Comparison of ENCODE assay signal across 9 cellular contexts in genomic region chr4:6269400-6269650, GRCh38. TPM values are rescaled to one million over a fixed set of nuclear protein-coding genes. Genes with fewer than 3 reads are reported as not detected.
DNase-seq lines count a peak whose midpoint lies in the region; ATAC-seq and TF ChIP-seq lines count a peak whose summit lies in the region.
"Had no signal": no experiment of that assay in that cellular context is flagged by ENCODE, and none has a peak within 500 bp of the region (broad histone marks: within the 10 kb centered on the region; RNA-seq: fewer than 3 reads in every experiment).

No MANE protein-coding gene starts in this region.

- whole genome bisulfite sequencing in body of pancreas, 2 donors: 1 to 10% methylated on average over 2 to 20 of the region's 24 CpGs

- H3K4me1 Mint-ChIP-seq in HFFc6 (ENCODE audit: low read depth): peaks cover 46% of the 10 kb centered on the region

- H3K9me3 ChIP-seq in BE2C (no peaks in the 10 kb centered on the region), body of pancreas (no peaks in the 10 kb centered on the region), muscle layer of colon (ENCODE audit: low read length) (no peaks in the 10 kb centered on the region)
- H3K9me3 ChIP-seq: SJSA1 had no signal

- no peaks in the 10 kb centered on the region for H3K36me3 Mint-ChIP-seq in HFFc6 (ENCODE audit: low read depth)

- intact Hi-C loops in body of pancreas (cut with DNase I): no loop called here

- no peaks in the 10 kb centered on the region for H3K9me3 Mint-ChIP-seq in HFFc6

- peaks cover 20% of the 10 kb centered on the region for H3K4me1 ChIP-seq in BE2C
- H3K4me1 ChIP-seq in body of pancreas: peaks cover 43% of the 10 kb centered on the region
- H3K4me1 ChIP-seq in muscle layer of colon (ENCODE audit: insufficient read depth, low read length): peaks cover 39% of the 10 kb centered on the region

- H3K4me3 ChIP-seq in BE2C (ENCODE audit: low read depth, low read length) (peak overlapping the region; percentile 56), body of pancreas (no peak overlapping the region), muscle layer of colon (ENCODE audit: low read depth in 1 of 2, low read length in 2 of 2) (peak overlapping the region in 1 of 2 donors; percentile 52)

- H3K36me3 ChIP-seq in BE2C (no peaks in the 10 kb centered on the region), body of pancreas (replicated peaks in 1 of 2; ENCODE audit: insufficient read depth in 1 of 2, low read depth in 2 of 2) (no peaks in the 10 kb centered on the region), muscle layer of colon (ENCODE audit: insufficient read depth, low read length) (no peaks in the 10 kb centered on the region)
- H3K36me3 ChIP-seq: SJSA1 had no signal

- H3K27ac ChIP-seq in body of pancreas (peak overlapping the region in 3 of 4 donors; percentile 39 to 78 (median 59)), muscle layer of colon (ENCODE audit: low read depth, low read length) (peak overlapping the region; percentile 61)
- H3K27ac ChIP-seq: SJSA1 had no signal

- no peak for DNase-seq in BE2C
- DNase-seq in HFFc6: no peak
- no peak for DNase-seq in body of pancreas
- no peak for DNase-seq in DMS 273 treated with DMSO at 0.1 percent for 48 hours (lab: John Stamatoyannopoulos, UW)
- no peak for DNase-seq in ecto neural progenitor cell (ENCODE audit: low spot score)
- DNase-seq in NOMO-1 treated with DMSO at 0.1 percent for 48 hours (lab: John Stamatoyannopoulos, UW; ENCODE audit: unreplicated experiment): no peak

- H3K27me3 ChIP-seq in BE2C (no peaks in the 10 kb centered on the region), body of pancreas (no peaks in the 10 kb centered on the region), muscle layer of colon (ENCODE audit: control insufficient read depth in 1 of 2, insufficient read depth in 2 of 2, low read length in 2 of 2) (no peaks in the 10 kb centered on the region)
- H3K27me3 ChIP-seq: SJSA1 had no signal

- no peak for TF ChIP-seq POLR2A in body of pancreas (IDR thresholded peaks at IDR 0.05)

- H3K4me3 Mint-ChIP-seq in HFFc6: peak overlapping the region; percentile 82

- ATAC-seq in body of pancreas: no peak
- no peak for ATAC-seq in GM18519 (IDR thresholded peaks at IDR 0.05; ENCODE audit: low FRiP score, unreplicated experiment)

- TF ChIP-seq CTCF in BE2C (IDR thresholded peaks at IDR 0.05; ENCODE audit: low read depth, low read length) (no peak), HFFc6 (IDR thresholded peaks at IDR 0.05) (no peak), body of pancreas (IDR thresholded peaks at IDR 0.05) (no peak)

- no peak overlapping the region for H3K27ac Mint-ChIP-seq in HFFc6

- peak overlapping the region; percentile 34 for H3K9ac ChIP-seq in muscle layer of colon (ENCODE audit: low read length)

- peaks cover 3% of the 10 kb centered on the region for H3K27me3 Mint-ChIP-seq in HFFc6 (ENCODE audit: insufficient read depth)

RNA-seq across cellular contexts. Expression of gene WFS1, which starts 0.3 kb away (rescaled TPM):
- 32.8 TPM for polyA plus RNA-seq in BE2C (2012; ENCODE audit: insufficient read depth, insufficient read length, low read depth)
- 10 to 100 TPM; 47.3 to 72.1 (median 56.0) TPM for total RNA-seq in HFFc6 (2021; fragmentation: NEBNext Ultra II Directional; extraction: Animal tissue kit (Norgen Biotek cat#: 25700))
- 10 to 100 TPM; 18.4 to 31.6 TPM for total RNA-seq in body of pancreas
